8 cellular contexts compared by ENCODE assay signal in genomic region chr4:112230879-112231778, GRCh38.
A peak's percentile ranks its signal among the peaks of the same experiment; 100 is the strongest.
DNase-seq lines count a peak whose midpoint lies in the region; ATAC-seq lines count a peak whose summit lies in the region.

No MANE protein-coding gene starts in this region.

- no peaks in the 10 kb centered on the region for H3K36me3 ChIP-seq in SK-N-MC (ENCODE audit: insufficient read depth, low read length)

- H3K4me1 Mint-ChIP-seq in activated naive CD4-positive, alpha-beta T cell treated with anti-CD3 and anti-CD28 coated beads, Interleukin-2, amount 50 U/mL, for 24 hours = peaks cover 38% of the 10 kb centered on the region

- no peaks in the 10 kb centered on the region for H3K9me3 ChIP-seq in SK-N-MC (ENCODE audit: low read depth, low read length)

- H3K36me3 Mint-ChIP-seq in activated naive CD4-positive, alpha-beta T cell treated with anti-CD3 and anti-CD28 coated beads, Interleukin-2, amount 50 U/mL, for 24 hours = peaks cover 3% of the 10 kb centered on the region

- peak; percentile 85 for ATAC-seq in HG02588 (IDR thresholded peaks at IDR 0.05; ENCODE audit: unreplicated experiment)

- H3K27ac ChIP-seq in SK-N-MC = peak overlapping the region; percentile 89

- peak overlapping the region; percentile 99 for H3K4me3 Mint-ChIP-seq in activated naive CD4-positive, alpha-beta T cell treated with anti-CD3 and anti-CD28 coated beads, Interleukin-2, amount 50 U/mL, for 24 hours

- peak; percentile 92 for DNase-seq in GF-D8 (lab: John Stamatoyannopoulos, UW)
- DNase-seq in NCI-H1048 (lab: John Stamatoyannopoulos, UW) = peak; percentile 84
- peak; percentile 71 for DNase-seq in SK-N-MC (ENCODE audit: low read depth, low spot score)
- peak; percentile 97 for DNase-seq in globus pallidus (ENCODE audit: low spot score)
- DNase-seq in non-pigmented ciliary epithelial cell (ENCODE audit: low read depth) = peak; percentile 78
- peak; percentile 98 for DNase-seq in superior temporal gyrus (ENCODE audit: extremely low spot score)

- peak overlapping the region; percentile 90 for H3K4me3 ChIP-seq in SK-N-MC

- H3K27me3 Mint-ChIP-seq in activated naive CD4-positive, alpha-beta T cell treated with anti-CD3 and anti-CD28 coated beads, Interleukin-2, amount 50 U/mL, for 24 hours = no peaks in the 10 kb centered on the region

- peak overlapping the region; percentile 99 for H3K27ac Mint-ChIP-seq in activated naive CD4-positive, alpha-beta T cell treated with anti-CD3 and anti-CD28 coated beads, Interleukin-2, amount 50 U/mL, for 24 hours

- no peaks in the 10 kb centered on the region for H3K9me3 Mint-ChIP-seq in activated naive CD4-positive, alpha-beta T cell treated with anti-CD3 and anti-CD28 coated beads, Interleukin-2, amount 50 U/mL, for 24 hours

- peak overlapping the region; percentile 94 for H3K9ac ChIP-seq in SK-N-MC (ENCODE audit: insufficient read length)

Comparison
In these comparisons a context has a peak if more than half of its experiments do, and no peak if none do; other contexts are left out.
1. Peak in every context shown above with its lines: DNase-seq, ATAC-seq, H3K4me3 ChIP-seq and H3K27ac ChIP-seq.